1 cellular context compared by ENCODE assay signal in genomic region chr11:2728663-2729332, GRCh38.
TF ChIP-seq lines count a peak whose summit lies in the region.

No MANE protein-coding gene starts in this region.

TF ChIP-seq in HepG2, 621 proteins besides CTCF, POLR2A, EP300 and RAD21 (continued from another document and continues in another):
- TF ChIP-seq REL (CRISPR knock-in tag; conservative IDR thresholded peaks at IDR 0.05) (no peak), MATR3 (CRISPR knock-in tag; IDR thresholded peaks at IDR 0.05) (no peak), CCDC6 (CRISPR knock-in tag; IDR thresholded peaks at IDR 0.05) (peak; percentile 59; the same call in 1 of the 2 replicates), SATB2 (CRISPR knock-in tag; IDR thresholded peaks at IDR 0.05) (no peak), BHLHE40 (IDR thresholded peaks at IDR 0.05; ENCODE audit: low read length) (peak; percentile 82), DBP (CRISPR knock-in tag; IDR thresholded peaks at IDR 0.05; ENCODE audit: not compliant biosample characterization) (no peak), AKAP8 (CRISPR knock-in tag; IDR thresholded peaks at IDR 0.05) (no peak), NFKBIZ (CRISPR knock-in tag; IDR thresholded peaks at IDR 0.05) (peak; percentile 65; the same call in 1 of the 2 replicates), ZBTB21 (CRISPR knock-in tag; IDR thresholded peaks at IDR 0.05) (no peak), ZNF10 (CRISPR knock-in tag; IDR thresholded peaks at IDR 0.05; ENCODE audit: borderline replicate concordance, low read depth) (no peak), ATF7-NPFF (CRISPR knock-in tag; IDR thresholded peaks at IDR 0.05; ENCODE audit: low read depth) (no peak), CHD2 (IDR thresholded peaks at IDR 0.05; ENCODE audit: low read depth, low read length) (no peak), ZFP37 (CRISPR knock-in tag; IDR thresholded peaks at IDR 0.05; ENCODE audit: borderline replicate concordance) (peak; percentile 48; the same call in 1 of the 2 replicates), ZBTB7B (CRISPR knock-in tag; IDR thresholded peaks at IDR 0.05) (peak; percentile 95), GFI1 (CRISPR knock-in tag; IDR thresholded peaks at IDR 0.05; ENCODE audit: borderline replicate concordance) (peak; percentile 63; the same call in 1 of the 2 replicates), JUND (CRISPR knock-in tag; IDR thresholded peaks at IDR 0.05) (no peak), SMAD3 (CRISPR knock-in tag; IDR thresholded peaks at IDR 0.05) (no peak), KLF9 (CRISPR knock-in tag; IDR thresholded peaks at IDR 0.05; ENCODE audit: low read depth) (0 out of 2 replicates have a peak, but pooled peaks have one; percentile 12), KLF15 (CRISPR knock-in tag; IDR thresholded peaks at IDR 0.05; ENCODE audit: borderline replicate concordance) (peak; percentile 17; the same call in 1 of the 2 replicates), DMAP1 (CRISPR knock-in tag; IDR thresholded peaks at IDR 0.05) (peak; percentile 46; the same call in 1 of the 2 replicates), ZZZ3 (CRISPR knock-in tag; IDR thresholded peaks at IDR 0.05; ENCODE audit: borderline replicate concordance) (no peak), NFRKB (IDR thresholded peaks at IDR 0.05) (no peak), DNMT3B (CRISPR knock-in tag; conservative IDR thresholded peaks at IDR 0.05) (no peak), FOXA1 (IDR thresholded peaks at IDR 0.05) (no peak), FOXA1 (CRISPR knock-in tag; IDR thresholded peaks at IDR 0.05) (no peak; the same call in 1 of the 2 replicates), ZNF674 (CRISPR knock-in tag; IDR thresholded peaks at IDR 0.05; ENCODE audit: low read depth) (0 out of 2 replicates have a peak, but pooled peaks have one; percentile 41), ZNF251 (CRISPR knock-in tag; IDR thresholded peaks at IDR 0.05) (no peak), NCOR1 (IDR thresholded peaks at IDR 0.05; ENCODE audit: borderline replicate concordance, low read length) (peak; percentile 87), CHD4 (IDR thresholded peaks at IDR 0.05; ENCODE audit: borderline replicate concordance, low read length) (no peak), ZNF652 (CRISPR knock-in tag; IDR thresholded peaks at IDR 0.05; ENCODE audit: borderline replicate concordance, low read depth) (no peak), TAF1 (CRISPR knock-in tag; IDR thresholded peaks at IDR 0.05) (peak; percentile 63), KDM5A (IDR thresholded peaks at IDR 0.05; ENCODE audit: borderline replicate concordance, low read length) (no peak), RFX1 (IDR thresholded peaks at IDR 0.05) (no peak), CEBPG (CRISPR knock-in tag; IDR thresholded peaks at IDR 0.05) (no peak), ZFP62 (CRISPR knock-in tag; IDR thresholded peaks at IDR 0.05) (no peak), NFATC3 (CRISPR knock-in tag; IDR thresholded peaks at IDR 0.05) (0 out of 2 replicates have a peak, but pooled peaks have one; percentile 23), TIGD3 (CRISPR knock-in tag; IDR thresholded peaks at IDR 0.05; ENCODE audit: borderline replicate concordance) (no peak), NFYC (CRISPR knock-in tag; IDR thresholded peaks at IDR 0.05) (peak; percentile 40; the same call in 1 of the 2 replicates), ZNF709 (CRISPR knock-in tag; IDR thresholded peaks at IDR 0.05) (peak; percentile 40; the same call in 1 of the 2 replicates), SRSF4 (IDR thresholded peaks at IDR 0.05; ENCODE audit: low read depth, low read length, poor library complexity, severe bottlenecking) (no peak), JUNB (CRISPR knock-in tag; IDR thresholded peaks at IDR 0.05; ENCODE audit: borderline replicate concordance) (no peak; the same call in 1 of the 2 replicates), TOPORS (CRISPR knock-in tag; IDR thresholded peaks at IDR 0.05) (0 out of 2 replicates have a peak, but pooled peaks have one; percentile 24)
- TF ChIP-seq, protein P1, sequence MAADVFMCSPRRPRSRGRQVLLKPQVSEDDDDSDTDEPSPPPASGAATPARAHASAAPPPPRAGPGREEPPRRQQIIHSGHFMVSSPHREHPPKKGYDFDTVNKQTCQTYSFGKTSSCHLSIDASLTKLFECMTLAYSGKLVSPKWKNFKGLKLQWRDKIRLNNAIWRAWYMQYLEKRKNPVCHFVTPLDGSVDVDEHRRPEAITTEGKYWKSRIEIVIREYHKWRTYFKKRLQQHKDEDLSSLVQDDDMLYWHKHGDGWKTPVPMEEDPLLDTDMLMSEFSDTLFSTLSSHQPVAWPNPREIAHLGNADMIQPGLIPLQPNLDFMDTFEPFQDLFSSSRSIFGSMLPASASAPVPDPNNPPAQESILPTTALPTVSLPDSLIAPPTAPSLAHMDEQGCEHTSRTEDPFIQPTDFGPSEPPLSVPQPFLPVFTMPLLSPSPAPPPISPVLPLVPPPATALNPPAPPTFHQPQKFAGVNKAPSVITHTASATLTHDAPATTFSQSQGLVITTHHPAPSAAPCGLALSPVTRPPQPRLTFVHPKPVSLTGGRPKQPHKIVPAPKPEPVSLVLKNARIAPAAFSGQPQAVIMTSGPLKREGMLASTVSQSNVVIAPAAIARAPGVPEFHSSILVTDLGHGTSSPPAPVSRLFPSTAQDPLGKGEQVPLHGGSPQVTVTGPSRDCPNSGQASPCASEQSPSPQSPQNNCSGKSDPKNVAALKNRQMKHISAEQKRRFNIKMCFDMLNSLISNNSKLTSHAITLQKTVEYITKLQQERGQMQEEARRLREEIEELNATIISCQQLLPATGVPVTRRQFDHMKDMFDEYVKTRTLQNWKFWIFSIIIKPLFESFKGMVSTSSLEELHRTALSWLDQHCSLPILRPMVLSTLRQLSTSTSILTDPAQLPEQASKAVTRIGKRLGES (CRISPR knock-in tag; IDR thresholded peaks at IDR 0.05; ENCODE audit: borderline replicate concordance) = 0 out of 2 replicates have a peak, but pooled peaks have one; percentile 72
- TF ChIP-seq, protein P2, sequence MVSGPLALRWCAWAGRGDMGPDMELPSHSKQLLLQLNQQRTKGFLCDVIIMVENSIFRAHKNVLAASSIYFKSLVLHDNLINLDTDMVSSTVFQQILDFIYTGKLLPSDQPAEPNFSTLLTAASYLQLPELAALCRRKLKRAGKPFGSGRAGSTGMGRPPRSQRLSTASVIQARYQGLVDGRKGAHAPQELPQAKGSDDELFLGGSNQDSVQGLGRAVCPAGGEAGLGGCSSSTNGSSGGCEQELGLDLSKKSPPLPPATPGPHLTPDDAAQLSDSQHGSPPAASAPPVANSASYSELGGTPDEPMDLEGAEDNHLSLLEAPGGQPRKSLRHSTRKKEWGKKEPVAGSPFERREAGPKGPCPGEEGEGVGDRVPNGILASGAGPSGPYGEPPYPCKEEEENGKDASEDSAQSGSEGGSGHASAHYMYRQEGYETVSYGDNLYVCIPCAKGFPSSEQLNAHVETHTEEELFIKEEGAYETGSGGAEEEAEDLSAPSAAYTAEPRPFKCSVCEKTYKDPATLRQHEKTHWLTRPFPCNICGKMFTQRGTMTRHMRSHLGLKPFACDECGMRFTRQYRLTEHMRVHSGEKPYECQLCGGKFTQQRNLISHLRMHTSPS (CRISPR knock-in tag; IDR thresholded peaks at IDR 0.05; ENCODE audit: low read depth) = peak; percentile 98
- TF ChIP-seq, protein P3, sequence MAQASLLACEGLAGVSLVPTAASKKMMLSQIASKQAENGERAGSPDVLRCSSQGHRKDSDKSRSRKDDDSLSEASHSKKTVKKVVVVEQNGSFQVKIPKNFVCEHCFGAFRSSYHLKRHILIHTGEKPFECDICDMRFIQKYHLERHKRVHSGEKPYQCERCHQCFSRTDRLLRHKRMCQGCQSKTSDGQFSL (CRISPR knock-in tag; IDR thresholded peaks at IDR 0.05) = no peak; the same call in none of the 2 replicates
- TF ChIP-seq, protein P4, sequence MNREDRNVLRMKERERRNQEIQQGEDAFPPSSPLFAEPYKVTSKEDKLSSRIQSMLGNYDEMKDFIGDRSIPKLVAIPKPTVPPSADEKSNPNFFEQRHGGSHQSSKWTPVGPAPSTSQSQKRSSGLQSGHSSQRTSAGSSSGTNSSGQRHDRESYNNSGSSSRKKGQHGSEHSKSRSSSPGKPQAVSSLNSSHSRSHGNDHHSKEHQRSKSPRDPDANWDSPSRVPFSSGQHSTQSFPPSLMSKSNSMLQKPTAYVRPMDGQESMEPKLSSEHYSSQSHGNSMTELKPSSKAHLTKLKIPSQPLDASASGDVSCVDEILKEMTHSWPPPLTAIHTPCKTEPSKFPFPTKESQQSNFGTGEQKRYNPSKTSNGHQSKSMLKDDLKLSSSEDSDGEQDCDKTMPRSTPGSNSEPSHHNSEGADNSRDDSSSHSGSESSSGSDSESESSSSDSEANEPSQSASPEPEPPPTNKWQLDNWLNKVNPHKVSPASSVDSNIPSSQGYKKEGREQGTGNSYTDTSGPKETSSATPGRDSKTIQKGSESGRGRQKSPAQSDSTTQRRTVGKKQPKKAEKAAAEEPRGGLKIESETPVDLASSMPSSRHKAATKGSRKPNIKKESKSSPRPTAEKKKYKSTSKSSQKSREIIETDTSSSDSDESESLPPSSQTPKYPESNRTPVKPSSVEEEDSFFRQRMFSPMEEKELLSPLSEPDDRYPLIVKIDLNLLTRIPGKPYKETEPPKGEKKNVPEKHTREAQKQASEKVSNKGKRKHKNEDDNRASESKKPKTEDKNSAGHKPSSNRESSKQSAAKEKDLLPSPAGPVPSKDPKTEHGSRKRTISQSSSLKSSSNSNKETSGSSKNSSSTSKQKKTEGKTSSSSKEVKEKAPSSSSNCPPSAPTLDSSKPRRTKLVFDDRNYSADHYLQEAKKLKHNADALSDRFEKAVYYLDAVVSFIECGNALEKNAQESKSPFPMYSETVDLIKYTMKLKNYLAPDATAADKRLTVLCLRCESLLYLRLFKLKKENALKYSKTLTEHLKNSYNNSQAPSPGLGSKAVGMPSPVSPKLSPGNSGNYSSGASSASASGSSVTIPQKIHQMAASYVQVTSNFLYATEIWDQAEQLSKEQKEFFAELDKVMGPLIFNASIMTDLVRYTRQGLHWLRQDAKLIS (CRISPR knock-in tag; IDR thresholded peaks at IDR 0.05) = no peak; the same call in 1 of the 2 replicates
- TF ChIP-seq, protein P5, sequence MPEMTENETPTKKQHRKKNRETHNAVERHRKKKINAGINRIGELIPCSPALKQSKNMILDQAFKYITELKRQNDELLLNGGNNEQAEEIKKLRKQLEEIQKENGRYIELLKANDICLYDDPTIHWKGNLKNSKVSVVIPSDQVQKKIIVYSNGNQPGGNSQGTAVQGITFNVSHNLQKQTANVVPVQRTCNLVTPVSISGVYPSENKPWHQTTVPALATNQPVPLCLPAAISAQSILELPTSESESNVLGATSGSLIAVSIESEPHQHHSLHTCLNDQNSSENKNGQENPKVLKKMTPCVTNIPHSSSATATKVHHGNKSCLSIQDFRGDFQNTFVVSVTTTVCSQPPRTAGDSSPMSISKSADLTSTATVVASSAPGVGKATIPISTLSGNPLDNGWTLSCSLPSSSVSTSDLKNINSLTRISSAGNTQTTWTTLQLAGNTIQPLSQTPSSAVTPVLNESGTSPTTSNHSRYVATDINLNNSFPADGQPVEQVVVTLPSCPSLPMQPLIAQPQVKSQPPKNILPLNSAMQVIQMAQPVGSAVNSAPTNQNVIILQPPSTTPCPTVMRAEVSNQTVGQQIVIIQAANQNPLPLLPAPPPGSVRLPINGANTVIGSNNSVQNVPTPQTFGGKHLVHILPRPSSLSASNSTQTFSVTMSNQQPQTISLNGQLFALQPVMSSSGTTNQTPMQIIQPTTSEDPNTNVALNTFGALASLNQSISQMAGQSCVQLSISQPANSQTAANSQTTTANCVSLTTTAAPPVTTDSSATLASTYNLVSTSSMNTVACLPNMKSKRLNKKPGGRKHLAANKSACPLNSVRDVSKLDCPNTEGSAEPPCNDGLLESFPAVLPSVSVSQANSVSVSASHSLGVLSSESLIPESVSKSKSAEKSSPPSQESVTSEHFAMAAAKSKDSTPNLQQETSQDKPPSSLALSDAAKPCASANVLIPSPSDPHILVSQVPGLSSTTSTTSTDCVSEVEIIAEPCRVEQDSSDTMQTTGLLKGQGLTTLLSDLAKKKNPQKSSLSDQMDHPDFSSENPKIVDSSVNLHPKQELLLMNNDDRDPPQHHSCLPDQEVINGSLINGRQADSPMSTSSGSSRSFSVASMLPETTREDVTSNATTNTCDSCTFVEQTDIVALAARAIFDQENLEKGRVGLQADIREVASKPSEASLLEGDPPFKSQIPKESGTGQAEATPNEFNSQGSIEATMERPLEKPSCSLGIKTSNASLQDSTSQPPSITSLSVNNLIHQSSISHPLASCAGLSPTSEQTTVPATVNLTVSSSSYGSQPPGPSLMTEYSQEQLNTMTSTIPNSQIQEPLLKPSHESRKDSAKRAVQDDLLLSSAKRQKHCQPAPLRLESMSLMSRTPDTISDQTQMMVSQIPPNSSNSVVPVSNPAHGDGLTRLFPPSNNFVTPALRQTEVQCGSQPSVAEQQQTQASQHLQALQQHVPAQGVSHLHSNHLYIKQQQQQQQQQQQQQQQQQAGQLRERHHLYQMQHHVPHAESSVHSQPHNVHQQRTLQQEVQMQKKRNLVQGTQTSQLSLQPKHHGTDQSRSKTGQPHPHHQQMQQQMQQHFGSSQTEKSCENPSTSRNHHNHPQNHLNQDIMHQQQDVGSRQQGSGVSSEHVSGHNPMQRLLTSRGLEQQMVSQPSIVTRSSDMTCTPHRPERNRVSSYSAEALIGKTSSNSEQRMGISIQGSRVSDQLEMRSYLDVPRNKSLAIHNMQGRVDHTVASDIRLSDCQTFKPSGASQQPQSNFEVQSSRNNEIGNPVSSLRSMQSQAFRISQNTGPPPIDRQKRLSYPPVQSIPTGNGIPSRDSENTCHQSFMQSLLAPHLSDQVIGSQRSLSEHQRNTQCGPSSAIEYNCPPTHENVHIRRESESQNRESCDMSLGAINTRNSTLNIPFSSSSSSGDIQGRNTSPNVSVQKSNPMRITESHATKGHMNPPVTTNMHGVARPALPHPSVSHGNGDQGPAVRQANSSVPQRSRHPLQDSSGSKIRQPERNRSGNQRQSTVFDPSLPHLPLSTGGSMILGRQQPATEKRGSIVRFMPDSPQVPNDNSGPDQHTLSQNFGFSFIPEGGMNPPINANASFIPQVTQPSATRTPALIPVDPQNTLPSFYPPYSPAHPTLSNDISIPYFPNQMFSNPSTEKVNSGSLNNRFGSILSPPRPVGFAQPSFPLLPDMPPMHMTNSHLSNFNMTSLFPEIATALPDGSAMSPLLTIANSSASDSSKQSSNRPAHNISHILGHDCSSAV (CRISPR knock-in tag; IDR thresholded peaks at IDR 0.05; ENCODE audit: borderline replicate concordance) = no peak
- TF ChIP-seq, protein P6, sequence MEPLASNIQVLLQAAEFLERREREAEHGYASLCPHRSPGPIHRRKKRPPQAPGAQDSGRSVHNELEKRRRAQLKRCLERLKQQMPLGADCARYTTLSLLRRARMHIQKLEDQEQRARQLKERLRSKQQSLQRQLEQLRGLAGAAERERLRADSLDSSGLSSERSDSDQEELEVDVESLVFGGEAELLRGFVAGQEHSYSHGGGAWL (CRISPR knock-in tag; IDR thresholded peaks at IDR 0.05) = no peak
